8 cellular contexts compared by ENCODE assay signal in the genomic region with DNA sequence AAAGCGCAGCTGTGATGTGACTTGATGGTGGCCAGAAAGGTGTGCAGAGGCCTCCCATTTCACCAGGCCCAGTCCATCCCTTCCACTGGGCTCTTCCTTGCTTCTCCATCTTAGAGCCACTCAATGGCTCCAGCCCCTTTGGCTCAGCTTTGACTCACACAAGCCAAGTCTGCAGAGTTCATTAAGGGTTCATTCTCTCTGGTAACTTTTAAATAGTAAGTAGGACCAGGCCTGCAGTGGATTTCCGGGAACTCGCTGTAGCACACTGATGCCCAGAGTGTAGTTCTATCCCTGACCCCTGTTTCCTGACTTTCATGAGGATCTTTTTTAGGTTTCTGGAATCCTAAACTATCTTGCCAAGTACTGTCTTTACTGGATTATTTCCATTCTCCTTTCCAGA. TPM values are rescaled to one million over a fixed set of nuclear protein-coding genes. Genes with fewer than 3 reads are reported as not detected.
"Had no signal": no experiment of that assay in that cellular context is flagged by ENCODE, and none has a peak within 500 bp of the region (broad histone marks: within the 10 kb centered on the region; RNA-seq: fewer than 3 reads in every experiment).

No MANE protein-coding gene starts in this region.

RNA-seq across cellular contexts. Expression of a gene that starts 11.9 kb away (rescaled TPM):
- total RNA-seq: LHCN-M2, MCF 10A, NCI-H460, OCI-LY7, PC-9, RPMI7951, SJCRH30, SK-MEL-5 had no signal

RNA-seq across cellular contexts. Expression of a gene that starts 25.9 kb away (rescaled TPM):
- total RNA-seq: LHCN-M2, MCF 10A, NCI-H460, OCI-LY7, PC-9, RPMI7951, SJCRH30, SK-MEL-5 had no signal

RNA-seq across cellular contexts. Expression of a gene that starts 49.0 kb away (rescaled TPM):
- total RNA-seq: LHCN-M2, MCF 10A, NCI-H460, OCI-LY7, PC-9, RPMI7951, SJCRH30, SK-MEL-5 had no signal
